In genomic region chr12:480831-481230, GRCh38 we compare ENCODE assay signal across 14 cellular contexts. TPM values are rescaled to one million over a fixed set of nuclear protein-coding genes. Genes with fewer than 3 reads are reported as not detected.
DNase-seq lines count a peak whose midpoint lies in the region; ATAC-seq lines count a peak whose summit lies in the region.
"Had no signal": no experiment of that assay in that cellular context is flagged by ENCODE, and none has a peak within 500 bp of the region (broad histone marks: within the 10 kb centered on the region; RNA-seq: fewer than 3 reads in every experiment).

No MANE protein-coding gene starts in this region.

- H4K20me1 ChIP-seq in GM23248 (ENCODE audit: insufficient read depth), result no peaks in the 10 kb centered on the region

- H3K4me3 ChIP-seq in GM23248 (no peak overlapping the region), right cardiac atrium (ENCODE audit: low read length) (no peak overlapping the region)

- H3K27ac Mint-ChIP-seq in activated naive CD8-positive, alpha-beta T cell treated with anti-CD3 and anti-CD28 coated beads for 36 hours, result no peak overlapping the region
- H3K27ac Mint-ChIP-seq: activated naive CD8-positive, alpha-beta T cell treated with anti-CD3 and anti-CD28 coated beads, Interleukin-2, amount 50 U/mL, for 24 hours; effector memory CD8-positive, alpha-beta T cell; T-helper 2 cell treated with Interferon-gamma antibody and Interleukin-4, amounts not matched to agents 5 μg/mL and 100 μg/mL, for 36 hours had no signal

- 0 out of 2 replicates have a peak overlapping the region, but pooled peaks have one; percentile 26 for H2AFZ ChIP-seq in GM23248

- H3K27me3 ChIP-seq in GM23248 (replicated peaks; ENCODE audit: insufficient read depth) (peaks cover 56% of the 10 kb centered on the region), right cardiac atrium (ENCODE audit: control insufficient read depth, insufficient read depth) (no peaks in the 10 kb centered on the region)

- peak; percentile 79 to 87 for ATAC-seq in right cardiac atrium
- ATAC-seq in sciatic nerve, result peak; percentile 26
- ATAC-seq in HG03039 (IDR thresholded peaks at IDR 0.05; ENCODE audit: unreplicated experiment), result no peak
- ATAC-seq: activated naive CD8-positive, alpha-beta T cell treated with anti-CD3 and anti-CD28 coated beads, Interleukin-2, amount 50 U/mL, for 24 hours; effector memory CD8-positive, alpha-beta T cell had no signal

- H3K4me1 ChIP-seq in GM23248 (ENCODE audit: insufficient read depth), result peaks cover 12% of the 10 kb centered on the region; the same call in 1 of the 2 replicates
- peaks cover 17% of the 10 kb centered on the region for H3K4me1 ChIP-seq in right cardiac atrium (ENCODE audit: control insufficient read depth, insufficient read depth, low read length)

- no peaks in the 10 kb centered on the region for H3K36me3 ChIP-seq in GM23248 (ENCODE audit: low read depth)

- H3K27ac ChIP-seq in GM23248 (peak overlapping the region; percentile 42), right cardiac atrium (ENCODE audit: low read length) (peak overlapping the region; percentile 96)

- 24 to 29% methylated on average over 4 of the region's 4 CpGs for WGBS in GM23248 (ENCODE audit: low coverage in 1 of 2, low lambda C conversion rate in 2 of 2, missing lambda C conversion rate in 2 of 2), 2 experiments
- 15% methylated on average over 4 of the region's 4 CpGs for WGBS in right cardiac atrium

- intact Hi-C loops in right cardiac atrium (cut with DNase I) (no loop called here), sciatic nerve (cut with DNase I) (no loop called here)

- H3K4me2 ChIP-seq in GM23248 (ENCODE audit: unreplicated experiment), result peak overlapping the region; percentile 18

- H3F3A ChIP-seq in GM23248 (ENCODE audit: insufficient read depth), result no peaks in the 10 kb centered on the region

- DNase-seq in GM23248 (peak; percentile 48), amniotic epithelial cell (ENCODE audit: low read depth) (peak; percentile 27), right cardiac atrium (peak; percentile 77 to 82 (median 77)), sciatic nerve (ENCODE audit: low spot score) (no peak), DMS53 treated with DMSO at 0.1 percent for 48 hours (lab: John Stamatoyannopoulos, UW; ENCODE audit: unreplicated experiment) (no peak), D341Med (ENCODE audit: low spot score) (no peak)
- no peak for DNase-seq in activated naive CD8-positive, alpha-beta T cell treated with anti-CD3 and anti-CD28 coated beads for 36 hours
- DNase-seq: activated naive CD8-positive, alpha-beta T cell treated with anti-CD3 and anti-CD28 coated beads, Interleukin-2, amount 50 U/mL, for 24 hours; C1 segment of cervical spinal cord; effector memory CD8-positive, alpha-beta T cell; NCI-H2029 treated with DMSO at 0.1 percent for 48 hours; small intestine had no signal

- in situ Hi-C loops in GM23248 (cut with MboI), result no loop called here

- H3K9me3 Mint-ChIP-seq in activated naive CD8-positive, alpha-beta T cell treated with anti-CD3 and anti-CD28 coated beads for 36 hours, result no peaks in the 10 kb centered on the region
- H3K9me3 Mint-ChIP-seq: activated naive CD8-positive, alpha-beta T cell treated with anti-CD3 and anti-CD28 coated beads, Interleukin-2, amount 50 U/mL, for 24 hours; effector memory CD8-positive, alpha-beta T cell; T-helper 2 cell treated with Interferon-gamma antibody and Interleukin-4, amounts not matched to agents 5 μg/mL and 100 μg/mL, for 36 hours had no signal

- no peaks in the 10 kb centered on the region for H3K9me2 ChIP-seq in GM23248 (ENCODE audit: insufficient read depth)

- H3K27me3 Mint-ChIP-seq in activated naive CD8-positive, alpha-beta T cell treated with anti-CD3 and anti-CD28 coated beads for 36 hours, result peaks cover 12% of the 10 kb centered on the region

- H3K9me3 ChIP-seq in GM23248 (ENCODE audit: low read depth) (no peaks in the 10 kb centered on the region), right cardiac atrium (ENCODE audit: control insufficient read depth, low read length) (no peaks in the 10 kb centered on the region)

- H3K9ac ChIP-seq in GM23248, result no peak overlapping the region

- no peaks in the 10 kb centered on the region for H3K4me1 Mint-ChIP-seq in activated naive CD8-positive, alpha-beta T cell treated with anti-CD3 and anti-CD28 coated beads for 36 hours
- H3K4me1 Mint-ChIP-seq: activated naive CD8-positive, alpha-beta T cell treated with anti-CD3 and anti-CD28 coated beads, Interleukin-2, amount 50 U/mL, for 24 hours had no signal

- H3K79me2 ChIP-seq in GM23248 (ENCODE audit: insufficient read depth), result no peaks in the 10 kb centered on the region

- H3K4me3 Mint-ChIP-seq in activated naive CD8-positive, alpha-beta T cell treated with anti-CD3 and anti-CD28 coated beads for 36 hours, result no peak overlapping the region
- H3K4me3 Mint-ChIP-seq: activated naive CD8-positive, alpha-beta T cell treated with anti-CD3 and anti-CD28 coated beads, Interleukin-2, amount 50 U/mL, for 24 hours; effector memory CD8-positive, alpha-beta T cell; T-helper 2 cell treated with Interferon-gamma antibody and Interleukin-4, amounts not matched to agents 5 μg/mL and 100 μg/mL, for 36 hours had no signal

- no peaks in the 10 kb centered on the region for H3K36me3 Mint-ChIP-seq in activated naive CD8-positive, alpha-beta T cell treated with anti-CD3 and anti-CD28 coated beads for 36 hours

RNA-seq across cellular contexts. Expression of gene B4GALNT3, which starts 21.1 kb away (rescaled TPM):
- total RNA-seq in GM23248 (2014; rRNA removed; shearing (Covaris generic)), result 0.11 TPM in 1 of 2 replicates, not detected in the other
- 0.09 TPM in 1 of 2 replicates, not detected in the other for polyA plus RNA-seq in GM23248 (2016; fragmentation: Nextera tagmentation; extraction: Ambion mirVana)
- 10 to 100 TPM; 22.7 to 50.2 (median 39.4) TPM for total RNA-seq in right cardiac atrium
- polyA plus RNA-seq in right cardiac atrium, result 27.5 TPM
- 28.8 TPM for total RNA-seq in sciatic nerve
- 1 to 10 TPM in 1 of 2 experiments, under 1 TPM in 1; 0.66 to 1.1 TPM for total RNA-seq in activated naive CD8-positive, alpha-beta T cell treated with anti-CD3 and anti-CD28 coated beads for 36 hours

Comparison
In these comparisons a context has a peak if more than half of its experiments do, and no peak if none do; other contexts are left out.
1. DNase-seq: peak in GM23248 (single experiment), amniotic epithelial cell (single experiment) and right cardiac atrium (3 of 3); none in sciatic nerve (single experiment), DMS53 treated with DMSO at 0.1 percent for 48 hours (single experiment), activated naive CD8-positive, alpha-beta T cell treated with anti-CD3 and anti-CD28 coated beads for 36 hours (single experiment) and D341Med (single experiment).
2. RNA of gene B4GALNT3, which starts 21.1 kb away (total RNA-seq): 22.7 to 50.2 TPM in right cardiac atrium and 28.8 TPM in sciatic nerve (single experiment); 0.66 to 1.1 TPM in activated naive CD8-positive, alpha-beta T cell treated with anti-CD3 and anti-CD28 coated beads for 36 hours and 0.11 TPM in GM23248; every median in the first group is over 10 times any median in the second.